In genomic region chr20:53872081-53872541, GRCh38 we compare ENCODE assay signal across 8 cellular contexts.
DNase-seq lines count a peak whose midpoint lies in the region; ATAC-seq, FAIRE-seq and TF ChIP-seq lines count a peak whose summit lies in the region.

No MANE protein-coding gene starts in this region.

- no peak overlapping the region for H3K4me2 ChIP-seq in parathyroid adenoma (ENCODE audit: low read length)

- FAIRE-seq in GM12891 (lab: Jason Lieb, UNC), result peak; percentile 13

- DNase-seq in GM12891 (ENCODE audit: insufficient read length, low spot score) (no peak), Peyer's patch (no peak), colonic mucosa (no peak), RWPE1 (ENCODE audit: low spot score) (no peak), NCI-H82 (lab: John Stamatoyannopoulos, UW) (no peak), glutamatergic neuron (no peak)

- no peak for ATAC-seq in GM18873 (IDR thresholded peaks at IDR 0.05; ENCODE audit: low FRiP score, unreplicated experiment)

- H3K27ac ChIP-seq in Peyer's patch, result peak overlapping the region; percentile 53 to 74 (median 72)
- peak overlapping the region; percentile 85 for H3K27ac ChIP-seq in colonic mucosa
- H3K27ac ChIP-seq in parathyroid adenoma, result no peak overlapping the region
- H3K27ac ChIP-seq in RWPE1, result no peak overlapping the region

- no peaks in the 10 kb centered on the region for H3K36me3 Mint-ChIP-seq in glutamatergic neuron (ENCODE audit: unreplicated experiment)

- no peak overlapping the region for H3K4me3 Mint-ChIP-seq in glutamatergic neuron (ENCODE audit: unreplicated experiment)

- no peak for TF ChIP-seq POLR2A in GM12891 (IDR thresholded peaks at IDR 0.05; ENCODE audit: low read depth, low read length)
- TF ChIP-seq POLR2A in Peyer's patch (IDR thresholded peaks at IDR 0.05), result no peak

- peak overlapping the region in 1 of 2 donors; percentile 59 for H3K9ac ChIP-seq in colonic mucosa (ENCODE audit: low read depth in 2 of 2, low read length in 2 of 2)
- no peak overlapping the region for H3K9ac ChIP-seq in parathyroid adenoma

- CTCF ChIA-PET in RWPE1 (lab: Yijun Ruan, JAX), result interaction anchor here (0.6 to 1.0 kb wide), 5 partner anchors 43 to 1659 kb away, joined by 3 to 6 read pairs (median 3); no protein-coding TSS in a partner anchor

- H3K79me2 ChIP-seq in parathyroid adenoma, result no peaks in the 10 kb centered on the region

- intact Hi-C loops in colonic mucosa (cut with DNase I), result no loop called here

- peak overlapping the region; percentile 46 for H2AFZ ChIP-seq in parathyroid adenoma

- H3K4me3 ChIP-seq in Peyer's patch, result no peak overlapping the region
- no peak overlapping the region for H3K4me3 ChIP-seq in colonic mucosa
- H3K4me3 ChIP-seq in parathyroid adenoma (ENCODE audit: low read depth, low read length), result no peak overlapping the region

- peaks cover 2% of the 10 kb centered on the region for H3K27me3 Mint-ChIP-seq in glutamatergic neuron (ENCODE audit: unreplicated experiment)

- TF ChIP-seq CTCF in Peyer's patch (IDR thresholded peaks at IDR 0.05) (no peak), colonic mucosa (IDR thresholded peaks at IDR 0.05) (no peak), parathyroid adenoma (IDR thresholded peaks at IDR 0.05) (no peak), RWPE1 (conservative IDR thresholded peaks at IDR 0.05; ENCODE audit: low read depth) (no peak), glutamatergic neuron (IDR thresholded peaks at IDR 0.05; ENCODE audit: partially characterized antibody, unreplicated experiment) (no peak)

- H3K9me3 ChIP-seq in Peyer's patch (no peaks in the 10 kb centered on the region), colonic mucosa (no peaks in the 10 kb centered on the region), parathyroid adenoma (ENCODE audit: control insufficient read depth, low read length) (no peaks in the 10 kb centered on the region)

- H3K4me1 Mint-ChIP-seq in glutamatergic neuron (ENCODE audit: low read depth, unreplicated experiment), result peaks cover 16% of the 10 kb centered on the region

- POLR2A ChIA-PET in RWPE1 (lab: Yijun Ruan, JAX; ENCODE audit: low non-redundant PET), result no interaction called here

- H3K27me3 ChIP-seq in Peyer's patch (no peaks in the 10 kb centered on the region), colonic mucosa (no peaks in the 10 kb centered on the region), parathyroid adenoma (ENCODE audit: control insufficient read depth, insufficient read depth, low read length) (no peaks in the 10 kb centered on the region)

- no peak overlapping the region for H3K27ac Mint-ChIP-seq in glutamatergic neuron (ENCODE audit: unreplicated experiment)

- no peaks in the 10 kb centered on the region for H3K36me3 ChIP-seq in Peyer's patch
- no peaks in the 10 kb centered on the region for H3K36me3 ChIP-seq in colonic mucosa
- no peaks in the 10 kb centered on the region for H3K36me3 ChIP-seq in parathyroid adenoma (ENCODE audit: control insufficient read depth, insufficient read depth, low read length)

- peaks cover 0 to 44% (median 15%) of the 10 kb centered on the region in 4 donors for H3K4me1 ChIP-seq in Peyer's patch
- peaks cover 5% of the 10 kb centered on the region for H3K4me1 ChIP-seq in colonic mucosa
- H3K4me1 ChIP-seq in parathyroid adenoma, result peaks cover 24% of the 10 kb centered on the region

- H3K9me3 Mint-ChIP-seq in glutamatergic neuron (ENCODE audit: unreplicated experiment), result peaks cover 3% of the 10 kb centered on the region

TF ChIP-seq in GM12891, 5 proteins besides CTCF, POLR2A, EP300 and RAD21:
- no peak for TF ChIP-seq PAX5 (IDR thresholded peaks at IDR 0.05; ENCODE audit: insufficient read depth, low read length, severe bottlenecking)
- TF ChIP-seq POU2F2 (IDR thresholded peaks at IDR 0.05; ENCODE audit: low read depth, low read length), result no peak
- TF ChIP-seq SPI1 (IDR thresholded peaks at IDR 0.05; ENCODE audit: low read depth, low read length), result no peak
- TF ChIP-seq POLR2AphosphoS5 (IDR thresholded peaks at IDR 0.05; ENCODE audit: low read depth, low read length), result no peak
- no peak for TF ChIP-seq TAF1 (IDR thresholded peaks at IDR 0.05; ENCODE audit: low read depth, low read length)

Comparison
In these comparisons a context has a peak if more than half of its experiments do, and no peak if none do; other contexts are left out.
1. H3K27ac ChIP-seq: peak in Peyer's patch (4 of 4) and colonic mucosa (single experiment); none in parathyroid adenoma (single experiment) and RWPE1 (single experiment).